Comparison of ENCODE assay signal across 26 cellular contexts in genomic region chr2:147634801-147635200, GRCh38.
DNase-seq lines count a peak whose midpoint lies in the region; ATAC-seq and TF ChIP-seq lines count a peak whose summit lies in the region.
"Had no signal": no experiment of that assay in that cellular context is flagged by ENCODE, and none has a peak within 500 bp of the region (broad histone marks: within the 10 kb centered on the region; RNA-seq: fewer than 3 reads in every experiment).

No MANE protein-coding gene starts in this region.

- no peak for DNase-seq in stimulated activated naive CD8-positive, alpha-beta T cell treated with anti-CD3 and anti-CD28 coated beads, Interleukin-15, Interleukin-2, amounts not matched to agents 100 U/mL and 50 U/mL, for 24 hours
- no peak for DNase-seq in stimulated activated naive CD8-positive, alpha-beta T cell treated with anti-CD3 and anti-CD28 coated beads, Interleukin-15, amount 100 ng/mL, for 72 hours
- peak; percentile 53 for DNase-seq in LHCN-M2 (ENCODE audit: low read depth)
- peak; percentile 18 for DNase-seq in fibroblast of gingiva (ENCODE audit: low read depth)
- DNase-seq in SKM-1 (lab: John Stamatoyannopoulos, UW; ENCODE audit: unreplicated experiment), result no peak
- no peak for DNase-seq in hepatocyte (ENCODE audit: low spot score)
- no peak for DNase-seq in RPMI8226
- DNase-seq: Caco-2; CD8-positive, alpha-beta T cell; DMS79 treated with DMSO at 0.1 percent for 48 hours; GF-D8; KBM-7; MG63; NCI-H1105 treated with DMSO at 0.1 percent for 48 hours; NCI-H1694; NCI-H2029 treated with DMSO at 0.1 percent for 48 hours; NCI-H2171; NCI-H226; NCI-H510A; SHP77 had no signal

- H3K27me3 Mint-ChIP-seq in stimulated activated naive CD8-positive, alpha-beta T cell treated with anti-CD3 and anti-CD28 coated beads, Interleukin-15, amount 100 ng/mL, for 72 hours, result no peaks in the 10 kb centered on the region
- H3K27me3 Mint-ChIP-seq in stimulated activated naive CD8-positive, alpha-beta T cell treated with anti-CD3 and anti-CD28 coated beads, Interleukin-15, Interleukin-2, amounts not matched to agents 100 ng/mL and 50 ng/mL, for 24 hours, result no peaks in the 10 kb centered on the region
- H3K27me3 Mint-ChIP-seq: B cell had no signal

- H3K4me3 ChIP-seq in hepatocyte, result no peak overlapping the region
- H3K4me3 ChIP-seq: GM23338, HAP-1, MG63 had no signal

- H3K9me3 ChIP-seq in hepatocyte (ENCODE audit: low read depth), result no peaks in the 10 kb centered on the region
- H3K9me3 ChIP-seq: Caco-2, MG63 had no signal

- H4K20me1 ChIP-seq in hepatocyte (ENCODE audit: insufficient read depth, poor library complexity, severe bottlenecking), result no peaks in the 10 kb centered on the region

- no peaks in the 10 kb centered on the region for H3K79me2 ChIP-seq in hepatocyte

- peaks cover 17% of the 10 kb centered on the region for H3K4me1 ChIP-seq in hepatocyte (ENCODE audit: insufficient read depth)

- no peak overlapping the region for H3K4me2 ChIP-seq in hepatocyte
- H3K4me2 ChIP-seq: GM23338 had no signal

- no peaks in the 10 kb centered on the region for H3K27me3 ChIP-seq in hepatocyte
- H3K27me3 ChIP-seq: MG63 had no signal

- H3K9me3 Mint-ChIP-seq in stimulated activated naive CD8-positive, alpha-beta T cell treated with anti-CD3 and anti-CD28 coated beads, Interleukin-15, amount 100 ng/mL, for 72 hours, result peaks cover 0 to 4% of the 10 kb centered on the region in 2 donors
- H3K9me3 Mint-ChIP-seq in stimulated activated naive CD8-positive, alpha-beta T cell treated with anti-CD3 and anti-CD28 coated beads, Interleukin-15, Interleukin-2, amounts not matched to agents 100 ng/mL and 50 ng/mL, for 24 hours, result peaks cover 4% of the 10 kb centered on the region
- H3K9me3 Mint-ChIP-seq: CD8-positive, alpha-beta T cell; GM23338 had no signal

- peaks cover 7% of the 10 kb centered on the region for H3K4me1 Mint-ChIP-seq in stimulated activated naive CD8-positive, alpha-beta T cell treated with anti-CD3 and anti-CD28 coated beads, Interleukin-15, amount 100 ng/mL, for 72 hours
- H3K4me1 Mint-ChIP-seq in stimulated activated naive CD8-positive, alpha-beta T cell treated with anti-CD3 and anti-CD28 coated beads, Interleukin-15, Interleukin-2, amounts not matched to agents 100 ng/mL and 50 ng/mL, for 24 hours (ENCODE audit: low read depth), result peaks cover 7% of the 10 kb centered on the region
- H3K4me1 Mint-ChIP-seq: GM23338 had no signal

- H2AFZ ChIP-seq in hepatocyte, result no peak overlapping the region
- H2AFZ ChIP-seq: GM23338 had no signal

- no peak overlapping the region for H3K27ac ChIP-seq in hepatocyte
- H3K27ac ChIP-seq: C4-2B, RWPE1 had no signal

- no peaks in the 10 kb centered on the region for H3K9me2 ChIP-seq in hepatocyte (replicated peaks; ENCODE audit: insufficient read depth)

- no peak overlapping the region for H3K27ac Mint-ChIP-seq in stimulated activated naive CD8-positive, alpha-beta T cell treated with anti-CD3 and anti-CD28 coated beads, Interleukin-15, amount 100 ng/mL, for 72 hours
- peak overlapping the region; percentile 57 for H3K27ac Mint-ChIP-seq in stimulated activated naive CD8-positive, alpha-beta T cell treated with anti-CD3 and anti-CD28 coated beads, Interleukin-15, Interleukin-2, amounts not matched to agents 100 ng/mL and 50 ng/mL, for 24 hours
- H3K27ac Mint-ChIP-seq: B cell; CD8-positive, alpha-beta T cell; GM23338 had no signal

- ATAC-seq in stimulated activated naive CD8-positive, alpha-beta T cell treated with anti-CD3 and anti-CD28 coated beads, Interleukin-15, Interleukin-2, amounts not matched to agents 100 U/mL and 50 U/mL, for 24 hours, result peak; percentile 16
- no peak for ATAC-seq in stimulated activated naive CD8-positive, alpha-beta T cell treated with anti-CD3 and anti-CD28 coated beads, Interleukin-15, amount 100 ng/mL, for 72 hours
- ATAC-seq: CD8-positive, alpha-beta T cell; GM23338 had no signal

- no peak for TF ChIP-seq CTCF in hepatocyte (IDR thresholded peaks at IDR 0.05; ENCODE audit: poor library complexity)

- H3K36me3 ChIP-seq in hepatocyte (replicated peaks; ENCODE audit: insufficient read depth, low read depth), result no peaks in the 10 kb centered on the region
- H3K36me3 ChIP-seq: HAP-1, MG63 had no signal

- H3K36me3 Mint-ChIP-seq in stimulated activated naive CD8-positive, alpha-beta T cell treated with anti-CD3 and anti-CD28 coated beads, Interleukin-15, Interleukin-2, amounts not matched to agents 100 ng/mL and 50 ng/mL, for 24 hours (ENCODE audit: low read depth), result no peaks in the 10 kb centered on the region
- H3K36me3 Mint-ChIP-seq: CD8-positive, alpha-beta T cell had no signal

- no peak overlapping the region for H3K4me3 Mint-ChIP-seq in stimulated activated naive CD8-positive, alpha-beta T cell treated with anti-CD3 and anti-CD28 coated beads, Interleukin-15, amount 100 ng/mL, for 72 hours
- H3K4me3 Mint-ChIP-seq in stimulated activated naive CD8-positive, alpha-beta T cell treated with anti-CD3 and anti-CD28 coated beads, Interleukin-15, Interleukin-2, amounts not matched to agents 100 ng/mL and 50 ng/mL, for 24 hours, result no peak overlapping the region
- H3K4me3 Mint-ChIP-seq: B cell; CD8-positive, alpha-beta T cell; GM23338 had no signal

- WGBS in hepatocyte (ENCODE audit: low lambda C conversion rate, missing lambda C conversion rate), result 89% methylated on average over 1 of the region's 1 CpG

Comparison
In these comparisons a context has a peak if more than half of its experiments do, and no peak if none do; other contexts are left out.
1. DNase-seq: peak in LHCN-M2 (single experiment) and fibroblast of gingiva (single experiment); none in stimulated activated naive CD8-positive, alpha-beta T cell treated with anti-CD3 and anti-CD28 coated beads, Interleukin-15, Interleukin-2, amounts not matched to agents 100 U/mL and 50 U/mL, for 24 hours (single experiment), stimulated activated naive CD8-positive, alpha-beta T cell treated with anti-CD3 and anti-CD28 coated beads, Interleukin-15, amount 100 ng/mL, for 72 hours (0 of 2), SKM-1 (single experiment), hepatocyte (single experiment) and RPMI8226 (single experiment).